Comparison of ENCODE assay signal across 9 cellular contexts in genomic region chr18:22391571-22392359, GRCh38. TPM values are rescaled to one million over a fixed set of nuclear protein-coding genes. Genes with fewer than 3 reads are reported as not detected.
DNase-seq lines count a peak whose midpoint lies in the region; ATAC-seq and TF ChIP-seq lines count a peak whose summit lies in the region.
"Had no signal": no experiment of that assay in that cellular context is flagged by ENCODE, and none has a peak within 500 bp of the region (broad histone marks: within the 10 kb centered on the region; RNA-seq: fewer than 3 reads in every experiment).

No MANE protein-coding gene starts in this region.

- H3K27ac ChIP-seq in Peyer's patch = peak overlapping the region in 3 of 4 donors; percentile 19 to 80 (median 62)

- no peak for TF ChIP-seq CTCF in Peyer's patch (IDR thresholded peaks at IDR 0.05)

- DNase-seq in EL = peak; percentile 96
- peak in 2 of 3 donors; percentile 66 to 82 for DNase-seq in Peyer's patch
- DNase-seq in effector memory CD8-positive, alpha-beta T cell = peak; percentile 66 to 74 (median 68)
- peak; percentile 18 for DNase-seq in smooth muscle cell of the brain vasculature (ENCODE audit: low read depth, low spot score)
- DNase-seq in NCI-H2081 treated with DMSO at 0.1 percent for 48 hours (lab: John Stamatoyannopoulos, UW) = no peak
- no peak for DNase-seq in amygdala (lab: John Stamatoyannopoulos, UW)
- DNase-seq: endodermal cell had no signal

- no peaks in the 10 kb centered on the region for H3K27me3 ChIP-seq in Peyer's patch

- peaks cover 3% of the 10 kb centered on the region for H3K36me3 Mint-ChIP-seq in effector memory CD8-positive, alpha-beta T cell (ENCODE audit: insufficient read depth)

- H3K9me3 ChIP-seq in Peyer's patch = no peaks in the 10 kb centered on the region

- H3K4me3 Mint-ChIP-seq in effector memory CD8-positive, alpha-beta T cell = peak overlapping the region; percentile 44 to 50
- H3K4me3 Mint-ChIP-seq: endodermal cell had no signal

- H3K27ac Mint-ChIP-seq in effector memory CD8-positive, alpha-beta T cell = peak overlapping the region; percentile 80 to 96
- H3K27ac Mint-ChIP-seq: endodermal cell had no signal

- no peak overlapping the region for H3K4me3 ChIP-seq in Peyer's patch

- H3K36me3 ChIP-seq in Peyer's patch = no peaks in the 10 kb centered on the region

- no peaks in the 10 kb centered on the region for H3K4me1 ChIP-seq in Peyer's patch

- H3K27me3 Mint-ChIP-seq in effector memory CD8-positive, alpha-beta T cell = no peaks in the 10 kb centered on the region

- no peaks in the 10 kb centered on the region for H3K9me3 Mint-ChIP-seq in effector memory CD8-positive, alpha-beta T cell
- H3K9me3 Mint-ChIP-seq: endodermal cell had no signal

- peak; percentile 95 for ATAC-seq in effector memory CD8-positive, alpha-beta T cell (replicated peaks)
- ATAC-seq in HG03196 (IDR thresholded peaks at IDR 0.05; ENCODE audit: unreplicated experiment) = no peak
- ATAC-seq in GM18520 (IDR thresholded peaks at IDR 0.05; ENCODE audit: unreplicated experiment) = no peak

- no peak for TF ChIP-seq POLR2A in Peyer's patch (IDR thresholded peaks at IDR 0.05)

- peaks cover 25 to 47% of the 10 kb centered on the region in 2 donors for H3K4me1 Mint-ChIP-seq in effector memory CD8-positive, alpha-beta T cell (ENCODE audit: low read depth in 2 of 2)
- H3K4me1 Mint-ChIP-seq: endodermal cell had no signal

RNA-seq across cellular contexts. Expression of gene CTAGE1, which starts 25.9 kb away (rescaled TPM):
- total RNA-seq in Peyer's patch = not detected
- total RNA-seq: endodermal cell had no signal

Comparison
In these comparisons a context has a peak if more than half of its experiments do, and no peak if none do; other contexts are left out.
1. DNase-seq: peak in EL (single experiment), Peyer's patch (2 of 3), effector memory CD8-positive, alpha-beta T cell (3 of 3) and smooth muscle cell of the brain vasculature (single experiment); none in NCI-H2081 treated with DMSO at 0.1 percent for 48 hours (single experiment) and amygdala (0 of 56).